1 cellular context compared by ENCODE assay signal in the genomic region with DNA sequence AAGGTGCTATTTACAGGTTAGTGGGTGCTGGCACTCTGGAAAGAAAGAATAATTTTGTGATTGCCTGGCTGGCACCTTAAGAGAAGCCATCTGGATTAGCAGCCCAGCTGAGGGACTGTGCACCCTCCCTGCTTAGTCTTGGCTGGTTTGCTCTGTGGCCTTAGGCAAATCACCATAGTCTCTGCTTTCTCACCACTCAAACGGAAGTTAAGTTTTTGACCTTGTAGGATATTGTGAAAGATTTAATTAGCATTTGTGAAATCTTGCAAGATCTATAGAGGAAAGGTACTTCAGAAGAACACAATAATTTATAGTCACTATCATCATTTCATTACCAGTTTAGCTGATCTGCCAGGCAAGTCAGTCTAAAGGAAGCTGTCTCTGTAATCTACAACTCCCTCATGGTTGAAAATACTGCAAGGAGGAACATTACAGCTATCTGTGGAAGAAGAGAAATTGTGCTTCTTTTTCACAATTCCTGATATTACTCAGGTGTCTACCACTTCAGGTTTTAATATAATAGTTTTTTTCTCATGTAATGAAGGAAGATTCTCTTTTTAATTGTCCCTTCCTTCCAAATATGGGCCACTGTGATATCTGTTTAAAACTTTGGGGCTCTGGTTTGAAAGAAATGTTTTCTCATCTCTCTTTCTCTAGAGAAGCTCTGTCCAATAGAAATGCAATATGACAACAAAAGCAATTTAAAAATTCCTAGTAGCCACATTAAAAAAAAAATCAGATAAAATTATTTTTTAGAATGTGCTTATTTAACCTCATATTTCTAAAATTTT.
TF ChIP-seq lines count a peak whose summit lies in the region.

No MANE protein-coding gene starts in this region.

TF ChIP-seq in GM12878, 131 proteins besides CTCF, POLR2A, EP300 and RAD21 (continued from another document and continues in another):
- TF ChIP-seq SKIL (IDR thresholded peaks at IDR 0.05; ENCODE audit: low read depth, poor library complexity, severe bottlenecking) = peak; percentile 55
- no peak for TF ChIP-seq SIN3A (IDR thresholded peaks at IDR 0.05; ENCODE audit: low read depth, low read length)
- TF ChIP-seq PML (IDR thresholded peaks at IDR 0.05; ENCODE audit: low read length) = no peak
- TF ChIP-seq, protein P1, sequence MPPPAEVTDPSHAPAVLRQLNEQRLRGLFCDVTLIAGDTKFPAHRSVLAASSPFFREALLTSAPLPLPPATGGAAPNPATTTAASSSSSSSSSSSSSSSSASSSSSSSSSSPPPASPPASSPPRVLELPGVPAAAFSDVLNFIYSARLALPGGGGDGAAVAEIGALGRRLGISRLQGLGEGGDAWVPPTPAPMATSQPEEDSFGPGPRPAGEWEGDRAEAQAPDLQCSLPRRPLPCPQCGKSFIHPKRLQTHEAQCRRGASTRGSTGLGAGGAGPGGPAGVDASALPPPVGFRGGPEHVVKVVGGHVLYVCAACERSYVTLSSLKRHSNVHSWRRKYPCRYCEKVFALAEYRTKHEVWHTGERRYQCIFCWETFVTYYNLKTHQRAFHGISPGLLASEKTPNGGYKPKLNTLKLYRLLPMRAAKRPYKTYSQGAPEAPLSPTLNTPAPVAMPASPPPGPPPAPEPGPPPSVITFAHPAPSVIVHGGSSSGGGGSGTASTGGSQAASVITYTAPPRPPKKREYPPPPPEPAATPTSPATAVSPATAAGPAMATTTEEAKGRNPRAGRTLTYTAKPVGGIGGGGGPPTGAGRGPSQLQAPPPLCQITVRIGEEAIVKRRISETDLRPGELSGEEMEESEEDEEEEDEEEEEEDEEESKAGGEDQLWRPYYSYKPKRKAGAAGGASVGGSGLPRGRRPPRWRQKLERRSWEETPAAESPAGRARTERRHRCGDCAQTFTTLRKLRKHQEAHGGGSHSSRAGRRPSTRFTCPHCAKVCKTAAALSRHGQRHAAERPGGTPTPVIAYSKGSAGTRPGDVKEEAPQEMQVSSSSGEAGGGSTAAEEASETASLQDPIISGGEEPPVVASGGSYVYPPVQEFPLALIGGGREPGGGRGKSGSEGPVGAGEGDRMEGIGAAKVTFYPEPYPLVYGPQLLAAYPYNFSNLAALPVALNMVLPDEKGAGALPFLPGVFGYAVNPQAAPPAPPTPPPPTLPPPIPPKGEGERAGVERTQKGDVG (CRISPR knock-in tag; IDR thresholded peaks at IDR 0.05) = no peak
- TF ChIP-seq FOS (IDR thresholded peaks at IDR 0.05; ENCODE audit: borderline replicate concordance, extremely low read depth, insufficient read length) = no peak
- TF ChIP-seq SIX5 (IDR thresholded peaks at IDR 0.05; ENCODE audit: low read depth, low read length, severe bottlenecking) = no peak
- no peak; the same call in 1 of the 2 replicates for TF ChIP-seq ATF2 (IDR thresholded peaks at IDR 0.05; ENCODE audit: low read length)
- TF ChIP-seq MTA2 (IDR thresholded peaks at IDR 0.05; ENCODE audit: low read depth) = peak; percentile 22
- TF ChIP-seq NFIC (IDR thresholded peaks at IDR 0.05; ENCODE audit: low read depth, low read length) = peak; percentile 56
- no peak for TF ChIP-seq ATF3 (IDR thresholded peaks at IDR 0.05; ENCODE audit: borderline replicate concordance, extremely low read depth, low read depth, low read length)
- TF ChIP-seq ZNF274 (IDR thresholded peaks at IDR 0.05; ENCODE audit: insufficient read depth, insufficient read length) = no peak
- TF ChIP-seq ZNF217 (IDR thresholded peaks at IDR 0.05) = peak; percentile 63; the same call in 1 of the 2 replicates
- peak; percentile 76; the same call in 1 of the 2 replicates for TF ChIP-seq SMARCA5 (IDR thresholded peaks at IDR 0.05)
- TF ChIP-seq ESRRA (IDR thresholded peaks at IDR 0.05; ENCODE audit: low read length) = 0 out of 2 replicates have a peak, but pooled peaks have one; percentile 15
- TF ChIP-seq PAX5 (IDR thresholded peaks at IDR 0.05; ENCODE audit: borderline replicate concordance, low read depth, low read length) = 0 out of 2 replicates have a peak, but pooled peaks have one; percentile 41
- no peak for TF ChIP-seq SP1 (IDR thresholded peaks at IDR 0.05; ENCODE audit: low read depth, low read length)
- TF ChIP-seq, protein P2, sequence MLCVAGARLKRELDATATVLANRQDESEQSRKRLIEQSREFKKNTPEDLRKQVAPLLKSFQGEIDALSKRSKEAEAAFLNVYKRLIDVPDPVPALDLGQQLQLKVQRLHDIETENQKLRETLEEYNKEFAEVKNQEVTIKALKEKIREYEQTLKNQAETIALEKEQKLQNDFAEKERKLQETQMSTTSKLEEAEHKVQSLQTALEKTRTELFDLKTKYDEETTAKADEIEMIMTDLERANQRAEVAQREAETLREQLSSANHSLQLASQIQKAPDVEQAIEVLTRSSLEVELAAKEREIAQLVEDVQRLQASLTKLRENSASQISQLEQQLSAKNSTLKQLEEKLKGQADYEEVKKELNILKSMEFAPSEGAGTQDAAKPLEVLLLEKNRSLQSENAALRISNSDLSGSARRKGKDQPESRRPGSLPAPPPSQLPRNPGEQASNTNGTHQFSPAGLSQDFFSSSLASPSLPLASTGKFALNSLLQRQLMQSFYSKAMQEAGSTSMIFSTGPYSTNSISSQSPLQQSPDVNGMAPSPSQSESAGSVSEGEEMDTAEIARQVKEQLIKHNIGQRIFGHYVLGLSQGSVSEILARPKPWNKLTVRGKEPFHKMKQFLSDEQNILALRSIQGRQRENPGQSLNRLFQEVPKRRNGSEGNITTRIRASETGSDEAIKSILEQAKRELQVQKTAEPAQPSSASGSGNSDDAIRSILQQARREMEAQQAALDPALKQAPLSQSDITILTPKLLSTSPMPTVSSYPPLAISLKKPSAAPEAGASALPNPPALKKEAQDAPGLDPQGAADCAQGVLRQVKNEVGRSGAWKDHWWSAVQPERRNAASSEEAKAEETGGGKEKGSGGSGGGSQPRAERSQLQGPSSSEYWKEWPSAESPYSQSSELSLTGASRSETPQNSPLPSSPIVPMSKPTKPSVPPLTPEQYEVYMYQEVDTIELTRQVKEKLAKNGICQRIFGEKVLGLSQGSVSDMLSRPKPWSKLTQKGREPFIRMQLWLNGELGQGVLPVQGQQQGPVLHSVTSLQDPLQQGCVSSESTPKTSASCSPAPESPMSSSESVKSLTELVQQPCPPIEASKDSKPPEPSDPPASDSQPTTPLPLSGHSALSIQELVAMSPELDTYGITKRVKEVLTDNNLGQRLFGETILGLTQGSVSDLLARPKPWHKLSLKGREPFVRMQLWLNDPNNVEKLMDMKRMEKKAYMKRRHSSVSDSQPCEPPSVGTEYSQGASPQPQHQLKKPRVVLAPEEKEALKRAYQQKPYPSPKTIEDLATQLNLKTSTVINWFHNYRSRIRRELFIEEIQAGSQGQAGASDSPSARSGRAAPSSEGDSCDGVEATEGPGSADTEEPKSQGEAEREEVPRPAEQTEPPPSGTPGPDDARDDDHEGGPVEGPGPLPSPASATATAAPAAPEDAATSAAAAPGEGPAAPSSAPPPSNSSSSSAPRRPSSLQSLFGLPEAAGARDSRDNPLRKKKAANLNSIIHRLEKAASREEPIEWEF (IDR thresholded peaks at IDR 0.05; ENCODE audit: insufficient replicate concordance, low read depth, low read length) = peak; percentile 56
- TF ChIP-seq, protein P3, sequence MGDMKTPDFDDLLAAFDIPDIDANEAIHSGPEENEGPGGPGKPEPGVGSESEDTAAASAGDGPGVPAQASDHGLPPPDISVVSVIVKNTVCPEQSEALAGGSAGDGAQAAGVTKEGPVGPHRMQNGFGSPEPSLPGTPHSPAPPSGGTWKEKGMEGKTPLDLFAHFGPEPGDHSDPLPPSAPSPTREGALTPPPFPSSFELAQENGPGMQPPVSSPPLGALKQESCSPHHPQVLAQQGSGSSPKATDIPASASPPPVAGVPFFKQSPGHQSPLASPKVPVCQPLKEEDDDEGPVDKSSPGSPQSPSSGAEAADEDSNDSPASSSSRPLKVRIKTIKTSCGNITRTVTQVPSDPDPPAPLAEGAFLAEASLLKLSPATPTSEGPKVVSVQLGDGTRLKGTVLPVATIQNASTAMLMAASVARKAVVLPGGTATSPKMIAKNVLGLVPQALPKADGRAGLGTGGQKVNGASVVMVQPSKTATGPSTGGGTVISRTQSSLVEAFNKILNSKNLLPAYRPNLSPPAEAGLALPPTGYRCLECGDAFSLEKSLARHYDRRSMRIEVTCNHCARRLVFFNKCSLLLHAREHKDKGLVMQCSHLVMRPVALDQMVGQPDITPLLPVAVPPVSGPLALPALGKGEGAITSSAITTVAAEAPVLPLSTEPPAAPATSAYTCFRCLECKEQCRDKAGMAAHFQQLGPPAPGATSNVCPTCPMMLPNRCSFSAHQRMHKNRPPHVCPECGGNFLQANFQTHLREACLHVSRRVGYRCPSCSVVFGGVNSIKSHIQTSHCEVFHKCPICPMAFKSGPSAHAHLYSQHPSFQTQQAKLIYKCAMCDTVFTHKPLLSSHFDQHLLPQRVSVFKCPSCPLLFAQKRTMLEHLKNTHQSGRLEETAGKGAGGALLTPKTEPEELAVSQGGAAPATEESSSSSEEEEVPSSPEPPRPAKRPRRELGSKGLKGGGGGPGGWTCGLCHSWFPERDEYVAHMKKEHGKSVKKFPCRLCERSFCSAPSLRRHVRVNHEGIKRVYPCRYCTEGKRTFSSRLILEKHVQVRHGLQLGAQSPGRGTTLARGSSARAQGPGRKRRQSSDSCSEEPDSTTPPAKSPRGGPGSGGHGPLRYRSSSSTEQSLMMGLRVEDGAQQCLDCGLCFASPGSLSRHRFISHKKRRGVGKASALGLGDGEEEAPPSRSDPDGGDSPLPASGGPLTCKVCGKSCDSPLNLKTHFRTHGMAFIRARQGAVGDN (IDR thresholded peaks at IDR 0.05) = no peak
- TF ChIP-seq HSF1 (IDR thresholded peaks at IDR 0.05; ENCODE audit: low read depth, low read length) = no peak
- TF ChIP-seq, protein P4, sequence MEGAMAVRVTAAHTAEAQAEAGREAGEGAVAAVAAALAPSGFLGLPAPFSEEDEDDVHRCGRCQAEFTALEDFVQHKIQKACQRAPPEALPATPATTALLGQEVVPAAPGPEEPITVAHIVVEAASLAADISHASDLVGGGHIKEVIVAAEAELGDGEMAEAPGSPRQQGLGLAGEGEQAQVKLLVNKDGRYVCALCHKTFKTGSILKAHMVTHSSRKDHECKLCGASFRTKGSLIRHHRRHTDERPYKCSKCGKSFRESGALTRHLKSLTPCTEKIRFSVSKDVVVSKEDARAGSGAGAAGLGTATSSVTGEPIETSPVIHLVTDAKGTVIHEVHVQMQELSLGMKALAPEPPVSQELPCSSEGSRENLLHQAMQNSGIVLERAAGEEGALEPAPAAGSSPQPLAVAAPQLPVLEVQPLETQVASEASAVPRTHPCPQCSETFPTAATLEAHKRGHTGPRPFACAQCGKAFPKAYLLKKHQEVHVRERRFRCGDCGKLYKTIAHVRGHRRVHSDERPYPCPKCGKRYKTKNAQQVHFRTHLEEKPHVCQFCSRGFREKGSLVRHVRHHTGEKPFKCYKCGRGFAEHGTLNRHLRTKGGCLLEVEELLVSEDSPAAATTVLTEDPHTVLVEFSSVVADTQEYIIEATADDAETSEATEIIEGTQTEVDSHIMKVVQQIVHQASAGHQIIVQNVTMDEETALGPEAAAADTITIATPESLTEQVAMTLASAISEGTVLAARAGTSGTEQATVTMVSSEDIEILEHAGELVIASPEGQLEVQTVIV (IDR thresholded peaks at IDR 0.05; ENCODE audit: borderline replicate concordance, partially characterized antibody) = no peak
- TF ChIP-seq FOXM1 (IDR thresholded peaks at IDR 0.05; ENCODE audit: low read depth, low read length) = no peak
- no peak for TF ChIP-seq CBX5 (IDR thresholded peaks at IDR 0.05; ENCODE audit: low read depth)
- no peak for TF ChIP-seq BMI1 (IDR thresholded peaks at IDR 0.05; ENCODE audit: borderline replicate concordance)
- TF ChIP-seq, protein P5, sequence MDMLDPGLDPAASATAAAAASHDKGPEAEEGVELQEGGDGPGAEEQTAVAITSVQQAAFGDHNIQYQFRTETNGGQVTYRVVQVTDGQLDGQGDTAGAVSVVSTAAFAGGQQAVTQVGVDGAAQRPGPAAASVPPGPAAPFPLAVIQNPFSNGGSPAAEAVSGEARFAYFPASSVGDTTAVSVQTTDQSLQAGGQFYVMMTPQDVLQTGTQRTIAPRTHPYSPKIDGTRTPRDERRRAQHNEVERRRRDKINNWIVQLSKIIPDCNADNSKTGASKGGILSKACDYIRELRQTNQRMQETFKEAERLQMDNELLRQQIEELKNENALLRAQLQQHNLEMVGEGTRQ (IDR thresholded peaks at IDR 0.05; ENCODE audit: borderline replicate concordance, low read depth, low read length) = no peak
- TF ChIP-seq HCFC1 (IDR thresholded peaks at IDR 0.05; ENCODE audit: low read length) = no peak
- TF ChIP-seq CHD2 (IDR thresholded peaks at IDR 0.05; ENCODE audit: borderline replicate concordance, low read depth, low read length) = 0 out of 2 replicates have a peak, but pooled peaks have one; percentile 30
- no peak for TF ChIP-seq NFXL1 (IDR thresholded peaks at IDR 0.05; ENCODE audit: borderline replicate concordance)
